15 cellular contexts compared by ENCODE assay signal in genomic region chr2:228869601-228870264, GRCh38.
"Had no signal": no experiment of that assay in that cellular context is flagged by ENCODE, and none has a peak within 500 bp of the region (broad histone marks: within the 10 kb centered on the region; RNA-seq: fewer than 3 reads in every experiment).

No MANE protein-coding gene starts in this region.

- H3K4me3 ChIP-seq: dorsolateral prefrontal cortex, heart left ventricle, lower lobe of right lung, thyroid gland had no signal

- H3K4me1 Mint-ChIP-seq: activated B cell treated with CpG ODN at 0.5 μM for 24 hours; activated CD4-positive, alpha-beta T cell treated with anti-CD3 and anti-CD28 coated beads, Interleukin-2, amount 10 ng/mL, durations not matched to agents 24 days and 14 days; brain had no signal

- H3K4me1 ChIP-seq: foreskin keratinocyte, parathyroid adenoma, thyroid gland had no signal

- H3K36me3 Mint-ChIP-seq: brain had no signal

- H2AFZ ChIP-seq: parathyroid adenoma had no signal

- H3K9ac ChIP-seq: parathyroid adenoma had no signal

- H3K4me3 Mint-ChIP-seq: activated B cell treated with CpG ODN at 0.5 μM for 24 hours; activated CD4-positive, alpha-beta T cell treated with anti-CD3 and anti-CD28 coated beads, Interleukin-2, amount 10 ng/mL, durations not matched to agents 24 days and 14 days; T-helper 1 cell treated with Interleukin-12 subunit alpha and Interleukin-12 subunit beta and Interleukin-4 antibody, amounts not matched to agents 30 μg/mL and 1 μg/mL, for 36 hours had no signal

- H3K9me3 Mint-ChIP-seq: activated CD4-positive, alpha-beta T cell treated with anti-CD3 and anti-CD28 coated beads, Interleukin-2, amount 10 ng/mL, durations not matched to agents 24 days and 14 days had no signal

- H3K9me3 ChIP-seq: lower lobe of right lung, thyroid gland had no signal

- H3K36me3 ChIP-seq: heart left ventricle, lower lobe of right lung, thyroid gland had no signal

- H3K27me3 ChIP-seq: dorsolateral prefrontal cortex, foreskin keratinocyte, heart left ventricle, thyroid gland had no signal

- H3K27me3 Mint-ChIP-seq: activated B cell treated with CpG ODN at 0.5 μM for 24 hours; activated CD4-positive, alpha-beta T cell treated with anti-CD3 and anti-CD28 coated beads, Interleukin-2, amount 10 ng/mL, durations not matched to agents 24 days and 14 days; brain had no signal

- H3K27ac Mint-ChIP-seq: activated B cell treated with CpG ODN at 0.5 μM for 24 hours; activated CD4-positive, alpha-beta T cell treated with anti-CD3 and anti-CD28 coated beads, Interleukin-2, amount 10 ng/mL, durations not matched to agents 24 days and 14 days; T-helper 1 cell treated with Interleukin-12 subunit alpha and Interleukin-12 subunit beta and Interleukin-4 antibody, amounts not matched to agents 30 μg/mL and 1 μg/mL, for 36 hours had no signal

- DNase-seq: activated B cell treated with CpG ODN at 0.5 μM for 24 hours; activated CD4-positive, alpha-beta T cell treated with anti-CD3 and anti-CD28 coated beads, Interleukin-2, amount 10 ng/mL, durations not matched to agents 24 days and 14 days; activated naive CD4-positive, alpha-beta T cell treated with Interleukin-2 at 50 U/mL for 16 hours; cerebellar nuclear complex; dorsolateral prefrontal cortex; foreskin keratinocyte; heart left ventricle; kidney glomerular epithelial cell; lower lobe of right lung; midbrain; thyroid gland had no signal

- H3K79me2 ChIP-seq: parathyroid adenoma had no signal

- ATAC-seq: esophagus mucosa, foreskin keratinocyte, heart left ventricle, lower lobe of right lung had no signal

- H3K27ac ChIP-seq: dorsolateral prefrontal cortex, foreskin keratinocyte, heart left ventricle, lower lobe of right lung, parathyroid adenoma, thyroid gland had no signal
